19 cellular contexts compared by ENCODE assay signal in genomic region chr16:3652373-3653037, GRCh38. TPM values are rescaled to one million over a fixed set of nuclear protein-coding genes. Genes with fewer than 3 reads are reported as not detected.
DNase-seq lines count a peak whose midpoint lies in the region; ATAC-seq, FAIRE-seq and TF ChIP-seq lines count a peak whose summit lies in the region.
"Had no signal": no experiment of that assay in that cellular context is flagged by ENCODE, and none has a peak within 500 bp of the region (broad histone marks: within the 10 kb centered on the region; RNA-seq: fewer than 3 reads in every experiment).

No MANE protein-coding gene starts in this region.

- H3K9me3 ChIP-seq in HUES48 (ENCODE audit: control insufficient read depth, insufficient read depth, low read length) = no peaks in the 10 kb centered on the region
- no peaks in the 10 kb centered on the region for H3K9me3 ChIP-seq in H1 (ENCODE audit: insufficient read depth in 2 of 2, low read depth in 1 of 2, low read length in 1 of 2)
- H3K9me3 ChIP-seq: A549, breast epithelium, heart left ventricle, tibial nerve had no signal

- no peaks in the 10 kb centered on the region; the same call in 1 of the 2 replicates for H3K79me1 ChIP-seq in H1 (ENCODE audit: low read depth, low read length)

- no peaks in the 10 kb centered on the region for H3K27me3 ChIP-seq in HUES48 (ENCODE audit: control insufficient read depth, insufficient read depth, low read length)
- no peaks in the 10 kb centered on the region for H3K27me3 ChIP-seq in H1 (replicated peaks in 1 of 4; ENCODE audit: control insufficient read depth in 3 of 4, extremely low read depth in 1 of 4, insufficient read depth in 3 of 4, low read length in 3 of 4)
- H3K27me3 ChIP-seq: breast epithelium, heart left ventricle, tibial nerve had no signal

- H3K4me1 ChIP-seq in HUES48 (ENCODE audit: control insufficient read depth, insufficient read depth, low read length) = peaks cover 10% of the 10 kb centered on the region
- peaks cover 0 to 13% (median 9%) of the 10 kb centered on the region in 4 experiments; a peak in 5 of 7 replicates for H3K4me1 ChIP-seq in H1 (replicated peaks in 1 of 4; ENCODE audit: control insufficient read depth in 3 of 4, insufficient read depth in 4 of 4, low read length in 3 of 4)
- H3K4me1 ChIP-seq: breast epithelium had no signal

- 0 out of 2 replicates have a peak overlapping the region, but pooled peaks have one; percentile 55 for H2BK15ac ChIP-seq in H1 (ENCODE audit: low read length)

- H2BK12ac ChIP-seq in H1 (ENCODE audit: low read depth, low read length) = no peak overlapping the region

- H3K4me3 ChIP-seq in HUES48 (ENCODE audit: low read depth, low read length) (no peak overlapping the region), H1 (ENCODE audit: extremely low read depth in 1 of 4, insufficient read depth in 2 of 4, low read depth in 3 of 4, low read length in 4 of 4) (no peak overlapping the region)
- H3K4me3 ChIP-seq: A549, breast epithelium, heart left ventricle, tibial nerve had no signal

- no peak overlapping the region for H4K91ac ChIP-seq in H1 (replicated peaks; ENCODE audit: insufficient read length, low read length)

- no peak overlapping the region for H2AK5ac ChIP-seq in H1 (ENCODE audit: low read depth, low read length)

- peaks cover 56% of the 10 kb centered on the region for H3K36me3 Mint-ChIP-seq in stimulated activated effector memory CD8-positive, alpha-beta T cell treated with anti-CD3 and anti-CD28 coated beads, Interleukin-12 subunit alpha, Interleukin-12 subunit beta, amount 100 ng/mL, for 72 hours

- POLR2A ChIA-PET in H1 (lab: Charles Lee; ENCODE audit: partially characterized antibody) = interaction anchor here (1.3 kb wide), 1 partner anchor 9 kb away, joined by 5 read pairs; no protein-coding TSS in a partner anchor

- H3K27ac ChIP-seq in HUES48 (ENCODE audit: low read depth, low read length) (peak overlapping the region; percentile 12), H1 (ENCODE audit: low read depth, low read length) (no peak overlapping the region)
- H3K27ac ChIP-seq: A549, breast epithelium, heart left ventricle, tibial nerve had no signal

- H3K18ac ChIP-seq in H1 (ENCODE audit: extremely low read depth, low read length) = peak overlapping the region; percentile 78; the same call in 1 of the 2 replicates

- H3K56ac ChIP-seq in H1 (replicated peaks; ENCODE audit: insufficient read length, low read depth, low read length) = no peak overlapping the region

- no peaks in the 10 kb centered on the region for H3K79me2 ChIP-seq in H1 (ENCODE audit: control insufficient read depth in 1 of 2, insufficient read depth in 2 of 2, low read length in 2 of 2)

- H3K9ac ChIP-seq in HUES48 (ENCODE audit: low read depth, low read length) = no peak overlapping the region
- H3K9ac ChIP-seq in H1 (replicated peaks in 1 of 4; ENCODE audit: extremely low read depth in 1 of 4, low read depth in 3 of 4, low read length in 3 of 4) = no peak overlapping the region; a peak in 1 of 7 replicates

- H2AFZ ChIP-seq in H1 (ENCODE audit: low read length) = no peak overlapping the region

- TF ChIP-seq POLR2A in H1 (IDR thresholded peaks at IDR 0.05; ENCODE audit: control extremely low read depth in 1 of 2, low read depth in 2 of 2, low read length in 2 of 2) = no peak

- CTCF ChIA-PET in H1 (lab: Charles Lee; ENCODE audit: partially characterized antibody) = interaction anchor here (0.6 to 4.0 kb wide), 6 partner anchors 9 to 149 kb away, joined by 3 to 22 read pairs (median 6); no protein-coding TSS in a partner anchor

- H4K20me1 ChIP-seq in H1 (replicated peaks in 1 of 2; ENCODE audit: control insufficient read depth in 1 of 2, insufficient read depth in 2 of 2, low read length in 2 of 2) = peaks cover 1 to 12% of the 10 kb centered on the region in 2 experiments

- H2BK5ac ChIP-seq in H1 (ENCODE audit: low read depth, low read length) = peak overlapping the region; percentile 52

- no peak overlapping the region for H4K5ac ChIP-seq in H1 (ENCODE audit: insufficient read length, low read depth, low read length)

- peaks cover 49% of the 10 kb centered on the region for H3K36me3 ChIP-seq in HUES48 (ENCODE audit: control insufficient read depth, insufficient read depth, low read length)
- peaks cover 11 to 17% (median 13%) of the 10 kb centered on the region in 4 experiments; a peak in 6 of 8 replicates for H3K36me3 ChIP-seq in H1 (ENCODE audit: control insufficient read depth in 2 of 4, insufficient read depth in 4 of 4, low read length in 3 of 4)

- peak overlapping the region; percentile 32 for H3K27ac Mint-ChIP-seq in stimulated activated effector memory CD8-positive, alpha-beta T cell treated with anti-CD3 and anti-CD28 coated beads, Interleukin-12 subunit alpha, Interleukin-12 subunit beta, amount 100 ng/mL, for 72 hours
- H3K27ac Mint-ChIP-seq: IgD-negative memory B cell had no signal

- TF ChIP-seq EP300 in H1 (IDR thresholded peaks at IDR 0.05; ENCODE audit: borderline replicate concordance in 1 of 2, low read depth in 2 of 2, low read length in 2 of 2) = no peak

- H3K4me2 ChIP-seq in H1 (ENCODE audit: insufficient read depth in 1 of 2, low read depth in 2 of 2, low read length in 2 of 2) = 0 out of 4 replicates have a peak overlapping the region, but pooled peaks of 1 of the 2 experiments have one; percentile 9
- H3K4me2 ChIP-seq: A549 had no signal

- peaks cover 6% of the 10 kb centered on the region for H3K4me1 Mint-ChIP-seq in stimulated activated effector memory CD8-positive, alpha-beta T cell treated with anti-CD3 and anti-CD28 coated beads, Interleukin-12 subunit alpha, Interleukin-12 subunit beta, amount 100 ng/mL, for 72 hours

- no peak overlapping the region for H3K23ac ChIP-seq in H1 (ENCODE audit: insufficient read length)

- TF ChIP-seq RAD21 in H1 (IDR thresholded peaks at IDR 0.05 in 1 of 2, conservative IDR thresholded peaks at IDR 0.05 in 1 of 2; ENCODE audit: low read depth in 2 of 2, low read length in 2 of 2) = no peak

- ATAC-seq in stimulated activated effector memory CD8-positive, alpha-beta T cell treated with anti-CD3 and anti-CD28 coated beads, Interleukin-12 subunit alpha, Interleukin-12 subunit beta, amount 100 ng/mL, for 72 hours = no peak
- ATAC-seq: A549; activated naive CD4-positive, alpha-beta T cell treated with anti-CD3 and anti-CD28 coated beads, Interleukin-2, amount 50 U/mL, for 72 hours; heart left ventricle had no signal

- no peak overlapping the region for H3K4ac ChIP-seq in H1 (replicated peaks; ENCODE audit: insufficient read length, low read depth, low read length)

- WGBS in H1 (ENCODE audit: extremely low coverage in 1 of 2, insufficient coverage in 1 of 2, insufficient read length in 1 of 2, insufficient replicate concordance in 2 of 2, low coverage in 1 of 2, low lambda C conversion rate in 2 of 2, missing lambda C conversion rate in 1 of 2), 2 experiments = 72% methylated on average over 14 of the region's 14 CpGs; no CpG with 5 or more reads in 1 of the 2 experiments

- no peak overlapping the region for H3K4me3 Mint-ChIP-seq in stimulated activated effector memory CD8-positive, alpha-beta T cell treated with anti-CD3 and anti-CD28 coated beads, Interleukin-12 subunit alpha, Interleukin-12 subunit beta, amount 100 ng/mL, for 72 hours
- H3K4me3 Mint-ChIP-seq: IgD-negative memory B cell had no signal

- H3K9me3 Mint-ChIP-seq in stimulated activated effector memory CD8-positive, alpha-beta T cell treated with anti-CD3 and anti-CD28 coated beads, Interleukin-12 subunit alpha, Interleukin-12 subunit beta, amount 100 ng/mL, for 72 hours = no peaks in the 10 kb centered on the region
- H3K9me3 Mint-ChIP-seq: activated naive CD4-positive, alpha-beta T cell treated with anti-CD3 and anti-CD28 coated beads, Interleukin-2, amount 50 U/mL, for 72 hours; IgD-negative memory B cell had no signal

- H4K8ac ChIP-seq in H1 (ENCODE audit: extremely low read depth, insufficient read depth, low read length) = no peak overlapping the region

- no peak for FAIRE-seq in H1 (lab: Jason Lieb, UNC)
- FAIRE-seq: A549, islet of Langerhans had no signal

- DNase-seq in NCI-H748 (lab: John Stamatoyannopoulos, UW; ENCODE audit: unreplicated experiment) (peak; percentile 2), NCI-H748 treated with DMSO at 0.1 percent for 48 hours (lab: John Stamatoyannopoulos, UW) (no peak), H1 (ENCODE audit: low read depth in 1 of 2, low spot score in 2 of 2) (no peak), nucleus accumbens (lab: John Stamatoyannopoulos, UW) (no peak), SIG-M5 (lab: John Stamatoyannopoulos, UW) (no peak), NCI-H2029 (lab: John Stamatoyannopoulos, UW) (no peak)
- no peak for DNase-seq in stimulated activated effector memory CD8-positive, alpha-beta T cell treated with anti-CD3 and anti-CD28 coated beads, Interleukin-12 subunit alpha, Interleukin-12 subunit beta, amount 100 ng/mL, for 72 hours (ENCODE audit: low spot score in 2 of 2)
- DNase-seq: activated CD4-positive, alpha-beta T cell treated with anti-CD3 and anti-CD28 coated beads for 1 hour; DMS79; NK-92 treated with Interleukin-12 subunit alpha and Interleukin-12 subunit beta, amount 100 ng/mL, for 24 hours; stimulated activated CD4-positive, alpha-beta T cell treated with anti-CD3 and anti-CD28 coated beads, Interleukin-2, amount 100 ng/mL, for 48 hours had no signal

- H3K14ac ChIP-seq in H1 (ENCODE audit: insufficient read length) = no peak overlapping the region

- no peak for TF ChIP-seq CTCF in H1 (IDR thresholded peaks at IDR 0.05; ENCODE audit: control extremely low read depth in 1 of 3, insufficient read depth in 1 of 3, low read depth in 1 of 3, low read length in 3 of 3)

- H3K23me2 ChIP-seq in H1 (ENCODE audit: low read depth, low read length) = no peaks in the 10 kb centered on the region

- H2BK20ac ChIP-seq in H1 (ENCODE audit: low read length) = no peak overlapping the region; the same call in 1 of the 2 replicates

- no peak overlapping the region for H2BK120ac ChIP-seq in H1 (replicated peaks; ENCODE audit: low read depth, low read length)

RNA-seq across cellular contexts. Expression of gene DNASE1, which starts 2.0 kb away (rescaled TPM):
- 11.5 and 12.3 TPM in 2 replicates for total RNA-seq in H1 (2021; fragmentation: NEBNext Ultra II Directional; extraction: Animal tissue kit (Norgen Biotek cat#: 25700))
- polyA plus RNA-seq in H1 (2011; rRNA removed) = 16.7 and 27.7 TPM in 2 replicates
- polyA plus RNA-seq in H1 (2011; cell fraction: cytosol; rRNA removed) = 19.0 TPM
- 50.5 TPM for polyA plus RNA-seq in H1 (2011; cell fraction: nucleus; rRNA removed)
- polyA plus RNA-seq in H1 (2012, experiment 1 of 2) = 9.8 to 17.2 TPM (median 14.9 TPM) in 4 replicates
- polyA plus RNA-seq in H1 (2012, experiment 2 of 2) = 5.1 TPM
- 6.9 TPM for polyA plus RNA-seq in H1 (2013, experiment 1 of 2)
- 7.2 TPM for polyA plus RNA-seq in H1 (2013, experiment 2 of 2)
- polyA minus RNA-seq in H1 (2011; rRNA and poly(A)+ RNA removed) = 30.4 and 45.3 TPM in 2 replicates
- 14.3 TPM for polyA minus RNA-seq in H1 (2011; cell fraction: cytosol; rRNA and poly(A)+ RNA removed)
- 34.8 TPM for polyA minus RNA-seq in H1 (2011; cell fraction: nucleus; rRNA and poly(A)+ RNA removed)

RNA-seq across cellular contexts. Expression of gene SLX4, which starts 41.1 kb away (rescaled TPM):
- total RNA-seq in H1 (2021; fragmentation: NEBNext Ultra II Directional; extraction: Animal tissue kit (Norgen Biotek cat#: 25700)) = 10.9 and 11.4 TPM in 2 replicates
- 4.4 and 6.1 TPM in 2 replicates for polyA plus RNA-seq in H1 (2011; rRNA removed)
- 3.9 TPM for polyA plus RNA-seq in H1 (2011; cell fraction: cytosol; rRNA removed)
- polyA plus RNA-seq in H1 (2011; cell fraction: nucleus; rRNA removed) = 13.0 TPM
- polyA plus RNA-seq in H1 (2012, experiment 1 of 2) = 6.0 to 7.5 TPM (median 6.9 TPM) in 4 replicates
- 3.7 TPM for polyA plus RNA-seq in H1 (2012, experiment 2 of 2)
- 7.0 TPM for polyA plus RNA-seq in H1 (2013, experiment 1 of 2)
- 6.7 TPM for polyA plus RNA-seq in H1 (2013, experiment 2 of 2)
- polyA minus RNA-seq in H1 (2011; rRNA and poly(A)+ RNA removed) = 6.8 and 7.2 TPM in 2 replicates
- polyA minus RNA-seq in H1 (2011; cell fraction: cytosol; rRNA and poly(A)+ RNA removed) = 9.0 TPM
- polyA minus RNA-seq in H1 (2011; cell fraction: nucleus; rRNA and poly(A)+ RNA removed) = 11.1 TPM
